Comparison of ENCODE assay signal across 18 cellular contexts in genomic region chr19:41222240-41222639, GRCh38. TPM values are rescaled to one million over a fixed set of nuclear protein-coding genes. Genes with fewer than 3 reads are reported as not detected.
DNase-seq lines count a peak whose midpoint lies in the region; ATAC-seq and TF ChIP-seq lines count a peak whose summit lies in the region.
"Had no signal": no experiment of that assay in that cellular context is flagged by ENCODE, and none has a peak within 500 bp of the region (broad histone marks: within the 10 kb centered on the region; RNA-seq: fewer than 3 reads in every experiment).

No MANE protein-coding gene starts in this region.

- intact Hi-C loops in Right ventricle myocardium inferior (cut with DNase I) (no loop called here), left ventricle myocardium superior (cut with micrococcal nuclease) (no loop called here)
- intact Hi-C loops in dendritic cell treated with granulocyte-macrophage colony-stimulating factor and Interleukin-4, amounts not matched to agents 40 ng/mL and 50 ng/mL, for 4 days (cut with micrococcal nuclease) = no loop called here

- H3K9ac ChIP-seq in neural progenitor cell = no peak overlapping the region

- no peak overlapping the region for H3K27ac ChIP-seq in neural progenitor cell
- H3K27ac ChIP-seq: cardiac muscle cell had no signal

- H3K27me3 Mint-ChIP-seq in dendritic cell treated with granulocyte-macrophage colony-stimulating factor and Interleukin-4, amounts not matched to agents 40 ng/mL and 50 ng/mL, for 4 days = peaks cover 88% of the 10 kb centered on the region
- H3K27me3 Mint-ChIP-seq in neural progenitor cell (ENCODE audit: insufficient read depth, low read depth) (peaks cover 23% of the 10 kb centered on the region), type B pancreatic cell (peaks cover 7% of the 10 kb centered on the region)

- no peak overlapping the region for H2AFZ ChIP-seq in neural progenitor cell (replicated peaks)

- no peaks in the 10 kb centered on the region for H3K36me3 ChIP-seq in neural progenitor cell
- H3K36me3 ChIP-seq: cardiac muscle cell, HAP-1 had no signal

- peaks cover 27% of the 10 kb centered on the region for H3F3A ChIP-seq in neural progenitor cell (ENCODE audit: low read depth)

- H3K4me3 ChIP-seq in neural progenitor cell = no peak overlapping the region
- H3K4me3 ChIP-seq: cardiac muscle cell, HAP-1 had no signal

- ATAC-seq in Right ventricle myocardium inferior = no peak
- no peak for ATAC-seq in left ventricle myocardium superior
- no peak for ATAC-seq in activated CD4-positive, CD25-positive, alpha-beta regulatory T cell treated with anti-CD3 and anti-CD28 coated beads, Interleukin-2, amount 50 U/mL, for 24 hours

- H3K79me2 ChIP-seq in neural progenitor cell (ENCODE audit: low read depth) = peaks cover 19% of the 10 kb centered on the region

- H3K4me2 ChIP-seq in neural progenitor cell = no peak overlapping the region

- H3K27me3 ChIP-seq in neural progenitor cell = no peaks in the 10 kb centered on the region
- H3K27me3 ChIP-seq: cardiac muscle cell, MG63 had no signal

- H3K9me3 Mint-ChIP-seq in dendritic cell treated with granulocyte-macrophage colony-stimulating factor and Interleukin-4, amounts not matched to agents 40 ng/mL and 50 ng/mL, for 4 days = no peaks in the 10 kb centered on the region
- H3K9me3 Mint-ChIP-seq in neural progenitor cell (no peaks in the 10 kb centered on the region), type B pancreatic cell (no peaks in the 10 kb centered on the region)
- H3K9me3 Mint-ChIP-seq: naive B cell; stimulated activated naive CD8-positive, alpha-beta T cell treated with anti-CD3 and anti-CD28 coated beads, Interleukin-15, Interleukin-2, amounts not matched to agents 100 ng/mL and 50 ng/mL, for 24 hours had no signal

- peaks cover 56% of the 10 kb centered on the region for H3K4me1 Mint-ChIP-seq in dendritic cell treated with granulocyte-macrophage colony-stimulating factor and Interleukin-4, amounts not matched to agents 40 ng/mL and 50 ng/mL, for 4 days (ENCODE audit: low read depth)
- peaks cover 60% of the 10 kb centered on the region for H3K4me1 Mint-ChIP-seq in neural progenitor cell
- peaks cover 30% of the 10 kb centered on the region for H3K4me1 Mint-ChIP-seq in type B pancreatic cell (ENCODE audit: unreplicated experiment)

- H4K20me1 ChIP-seq in neural progenitor cell (ENCODE audit: low read depth) = no peaks in the 10 kb centered on the region

- no peak overlapping the region for H3K4me3 Mint-ChIP-seq in dendritic cell treated with granulocyte-macrophage colony-stimulating factor and Interleukin-4, amounts not matched to agents 40 ng/mL and 50 ng/mL, for 4 days
- peak overlapping the region; percentile 5 for H3K4me3 Mint-ChIP-seq in neural progenitor cell
- H3K4me3 Mint-ChIP-seq in type B pancreatic cell = peak overlapping the region; percentile 64
- H3K4me3 Mint-ChIP-seq: stimulated activated naive CD8-positive, alpha-beta T cell treated with anti-CD3 and anti-CD28 coated beads, Interleukin-15, Interleukin-2, amounts not matched to agents 100 ng/mL and 50 ng/mL, for 24 hours had no signal

- peak overlapping the region; percentile 0 for H3K27ac Mint-ChIP-seq in dendritic cell treated with granulocyte-macrophage colony-stimulating factor and Interleukin-4, amounts not matched to agents 40 ng/mL and 50 ng/mL, for 4 days
- H3K27ac Mint-ChIP-seq in neural progenitor cell = no peak overlapping the region
- peak overlapping the region; percentile 14 for H3K27ac Mint-ChIP-seq in type B pancreatic cell
- H3K27ac Mint-ChIP-seq: stimulated activated naive CD8-positive, alpha-beta T cell treated with anti-CD3 and anti-CD28 coated beads, Interleukin-15, Interleukin-2, amounts not matched to agents 100 ng/mL and 50 ng/mL, for 24 hours had no signal

- TF ChIP-seq CTCF in neural progenitor cell (IDR thresholded peaks at IDR 0.05) (no peak), type B pancreatic cell (conservative IDR thresholded peaks at IDR 0.05) (no peak)

- DNase-seq in Right ventricle myocardium inferior (ENCODE audit: missing footprints) = peak; percentile 23
- DNase-seq in left ventricle myocardium superior = no peak
- DNase-seq in neural progenitor cell (ENCODE audit: low spot score) = no peak
- DNase-seq in type B pancreatic cell (ENCODE audit: extremely low spot score, unreplicated experiment) = no peak
- no peak for DNase-seq in NCI-H1417 treated with DMSO at 0.1 percent for 48 hours (lab: John Stamatoyannopoulos, UW)
- DNase-seq in DMS79 (lab: John Stamatoyannopoulos, UW) = no peak
- DNase-seq: activated CD8-positive, alpha-beta memory T cell treated with anti-CD3 and anti-CD28 coated beads for 24 hours; activated naive CD4-positive, alpha-beta T cell treated with Interleukin-2 at 50 U/mL for 16 hours; MG63; naive B cell; NCI-H2081 treated with DMSO at 0.1 percent for 48 hours; NCI-H774; Right ventricle myocardium superior had no signal

- H3K36me3 Mint-ChIP-seq in dendritic cell treated with granulocyte-macrophage colony-stimulating factor and Interleukin-4, amounts not matched to agents 40 ng/mL and 50 ng/mL, for 4 days (ENCODE audit: low read depth) = no peaks in the 10 kb centered on the region
- H3K36me3 Mint-ChIP-seq in neural progenitor cell (peaks cover 5% of the 10 kb centered on the region), type B pancreatic cell (peaks cover 9% of the 10 kb centered on the region)

- H3K4me1 ChIP-seq in neural progenitor cell = peaks cover 20% of the 10 kb centered on the region

- no peaks in the 10 kb centered on the region for H3K9me3 ChIP-seq in neural progenitor cell (ENCODE audit: low read depth)
- H3K9me3 ChIP-seq: HAP-1, MG63 had no signal

RNA-seq across cellular contexts. Expression of gene AXL, which starts 3.2 kb away (rescaled TPM):
- total RNA-seq in Right ventricle myocardium inferior (19.8 TPM), left ventricle myocardium superior (13.8 TPM), neural progenitor cell (ENCODE audit: low replicate concordance) (24.7 and 45.6 TPM in 2 replicates), type B pancreatic cell (ENCODE audit: low replicate concordance) (8.8 and 20.9 TPM in 2 replicates)

RNA-seq across cellular contexts. Expression of gene CYP2S1, which starts 29.2 kb away (rescaled TPM):
- total RNA-seq in Right ventricle myocardium inferior = 0.73 TPM
- total RNA-seq in left ventricle myocardium superior = 0.87 TPM
- total RNA-seq in neural progenitor cell (ENCODE audit: low replicate concordance) = 2.0 and 8.3 TPM in 2 replicates
- 33.1 and 121 TPM in 2 replicates for total RNA-seq in type B pancreatic cell (ENCODE audit: low replicate concordance)

RNA-seq across cellular contexts. Expression of gene HNRNPUL1, which starts 41.9 kb away (rescaled TPM):
- total RNA-seq in Right ventricle myocardium inferior = 110 TPM
- total RNA-seq in left ventricle myocardium superior = 128 TPM
- total RNA-seq in neural progenitor cell (ENCODE audit: low replicate concordance) = 126 and 188 TPM in 2 replicates
- total RNA-seq in type B pancreatic cell (ENCODE audit: low replicate concordance) = 189 and 244 TPM in 2 replicates
